13 cellular contexts compared by ENCODE assay signal in genomic region chr9:4594994-4595393, GRCh38.
"Had no signal": no experiment of that assay in that cellular context is flagged by ENCODE, and none has a peak within 500 bp of the region (broad histone marks: within the 10 kb centered on the region; RNA-seq: fewer than 3 reads in every experiment).

No MANE protein-coding gene starts in this region.

- H3K27me3 Mint-ChIP-seq: progenitor cell of endocrine pancreas, type B pancreatic cell had no signal

- H3K4me3 Mint-ChIP-seq: type B pancreatic cell had no signal

- ATAC-seq: heart left ventricle; lower lobe of right lung; right cardiac atrium; stimulated activated naive CD8-positive, alpha-beta T cell treated with anti-CD3 and anti-CD28 coated beads, Interleukin-15, Interleukin-2, amounts not matched to agents 100 U/mL and 50 U/mL, for 24 hours had no signal

- DNase-seq: activated CD4-positive, alpha-beta T cell treated with anti-CD3 and anti-CD28 coated beads for 4 hours; activated naive CD4-positive, alpha-beta T cell; dermis blood vessel endothelial cell; heart left ventricle; lower lobe of right lung; right cardiac atrium; small intestine; stimulated activated CD4-positive, alpha-beta T cell treated with anti-CD3 and anti-CD28 coated beads, Interleukin-4, amount 100 ng/mL, for 4 hours; stimulated activated CD8-positive, alpha-beta memory T cell treated with anti-CD3 and anti-CD28 coated beads, Interleukin-4, amount 100 ng/mL, for 48 hours; stimulated activated naive CD8-positive, alpha-beta T cell treated with anti-CD3 and anti-CD28 coated beads, Interleukin-15, Interleukin-2, amounts not matched to agents 100 U/mL and 50 U/mL, for 24 hours; WERI-Rb-1 had no signal

- H3K9me3 Mint-ChIP-seq: type B pancreatic cell had no signal

- H3K36me3 Mint-ChIP-seq: type B pancreatic cell had no signal

- H3K27ac Mint-ChIP-seq: progenitor cell of endocrine pancreas, type B pancreatic cell had no signal
